8 cellular contexts compared by ENCODE assay signal in genomic region chr10:69237528-69238159, GRCh38. TPM values are rescaled to one million over a fixed set of nuclear protein-coding genes. Genes with fewer than 3 reads are reported as not detected.
DNase-seq lines count a peak whose midpoint lies in the region; ATAC-seq and TF ChIP-seq lines count a peak whose summit lies in the region.

No MANE protein-coding gene starts in this region.

- ATAC-seq in GM18520 (IDR thresholded peaks at IDR 0.05; ENCODE audit: unreplicated experiment) (peak; percentile 79), HG03108 (IDR thresholded peaks at IDR 0.05; ENCODE audit: unreplicated experiment) (peak; percentile 96)
- peak; percentile 95 for ATAC-seq in activated CD4-positive, CD25-positive, alpha-beta regulatory T cell treated with anti-CD3 and anti-CD28 coated beads, Interleukin-2, amount 50 U/mL, for 24 hours

- no peaks in the 10 kb centered on the region for H3K36me3 ChIP-seq in kidney epithelial cell (ENCODE audit: control insufficient read depth, insufficient read depth, low read length)

- H3K9me3 ChIP-seq in AG04450 (ENCODE audit: control insufficient read depth, insufficient read depth, low read length), result no peaks in the 10 kb centered on the region

- DNase-seq in AG04450 (ENCODE audit: low read depth, low spot score) (peak; percentile 36), NCI-H2227 (lab: John Stamatoyannopoulos, UW; ENCODE audit: unreplicated experiment) (peak; percentile 84), caudate nucleus (lab: John Stamatoyannopoulos, UW) (peak in 58 of 61 donors; percentile 19 to 90 (median 64)), kidney epithelial cell (ENCODE audit: low read depth) (no peak)
- DNase-seq in stimulated activated CD4-positive, alpha-beta T cell treated with anti-CD3 and anti-CD28 coated beads, Interleukin-2, amount 100 ng/mL, for 4 hours (ENCODE audit: low read depth), result peak; percentile 78

- CTCF ChIA-PET in AG04450 (lab: Charles Lee), result interaction anchor here (0.6 to 6.0 kb wide), 6 partner anchors 9 to 179 kb away, joined by 3 to 84 read pairs (median 4); partner anchors contain the start of gene TACR2

- POLR2A ChIA-PET in AG04450 (lab: Yijun Ruan, JAX), result no interaction called here

- H3K4me3 ChIP-seq in AG04450 (ENCODE audit: low read depth, low read length) (no peak overlapping the region), kidney epithelial cell (ENCODE audit: low read depth, low read length) (no peak overlapping the region)

- H3K27ac ChIP-seq in AG04450 (ENCODE audit: low read depth, low read length), result no peak overlapping the region
- H3K27ac ChIP-seq in caudate nucleus (ENCODE audit: low read depth, low read length), result no peak overlapping the region

- TF ChIP-seq CTCF in AG04450 (IDR thresholded peaks at IDR 0.05; ENCODE audit: low read depth, low read length) (peak; percentile 94), kidney epithelial cell (IDR thresholded peaks at IDR 0.05; ENCODE audit: insufficient read depth, low read length, poor library complexity, severe bottlenecking) (peak; percentile 94)

- H3K27me3 ChIP-seq in AG04450 (ENCODE audit: control insufficient read depth, insufficient read depth, low read length) (peaks cover 3% of the 10 kb centered on the region), kidney epithelial cell (ENCODE audit: control insufficient read depth, insufficient read depth, low read length) (no peaks in the 10 kb centered on the region)

RNA-seq across cellular contexts. Expression of gene HKDC1, which starts 17.5 kb away (rescaled TPM):
- polyA plus RNA-seq in AG04450 (2011; rRNA removed), result 0.47 and 0.83 TPM in 2 replicates
- polyA minus RNA-seq in AG04450 (2011; rRNA and poly(A)+ RNA removed), result 0.14 and 0.26 TPM in 2 replicates
- total RNA-seq in kidney epithelial cell, result 125 and 126 TPM in 2 replicates

RNA-seq across cellular contexts. Expression of gene HK1, which starts 40.7 kb away (rescaled TPM):
- polyA plus RNA-seq in AG04450 (2011; rRNA removed), result 31.9 and 37.4 TPM in 2 replicates
- 51.6 and 57.3 TPM in 2 replicates for polyA minus RNA-seq in AG04450 (2011; rRNA and poly(A)+ RNA removed)
- total RNA-seq in kidney epithelial cell, result 81.7 and 83.0 TPM in 2 replicates

RNA-seq across cellular contexts. Expression of gene SUPV3L1, which starts 57.6 kb away (rescaled TPM):
- 28.0 and 31.8 TPM in 2 replicates for polyA plus RNA-seq in AG04450 (2011; rRNA removed)
- 28.1 and 45.3 TPM in 2 replicates for polyA minus RNA-seq in AG04450 (2011; rRNA and poly(A)+ RNA removed)
- 36.1 and 41.2 TPM in 2 replicates for total RNA-seq in kidney epithelial cell
